ENCODE assay signal across 12 cellular contexts in genomic region chr3:23834082-23834870, GRCh38. TPM values are rescaled to one million over a fixed set of nuclear protein-coding genes. Genes with fewer than 3 reads are reported as not detected.
DNase-seq lines count a peak whose midpoint lies in the region; ATAC-seq, FAIRE-seq and TF ChIP-seq lines count a peak whose summit lies in the region.
"Had no signal": no experiment of that assay in that cellular context is flagged by ENCODE, and none has a peak within 500 bp of the region (broad histone marks: within the 10 kb centered on the region; RNA-seq: fewer than 3 reads in every experiment).

No MANE protein-coding gene starts in this region.

- H4K20me1 ChIP-seq in K562 (replicated peaks; ENCODE audit: control insufficient read depth, insufficient read depth, low read length), result peaks cover 7% of the 10 kb centered on the region; the same call in 1 of the 2 replicates

- no peak overlapping the region for H3K27ac ChIP-seq in HEK293 (ENCODE audit: extremely low read depth, low read depth, low read length)
- H3K27ac ChIP-seq in K562 (ENCODE audit: extremely low read depth, low read depth, low read length), result no peak overlapping the region

- no TSS peak for BruUV-seq in K562 (replicated peaks; lab: Mats Ljungman, UMichigan)

- H3K4me3 ChIP-seq in HEK293 (ENCODE audit: low read depth, low read length) (no peak overlapping the region), K562 (no peak overlapping the region)
- H3K4me3 ChIP-seq: lung had no signal

- H3K9me3 ChIP-seq in HEK293 (ENCODE audit: control insufficient read depth, insufficient read depth, low read depth, low read length) (no peaks in the 10 kb centered on the region), K562 (replicated peaks; ENCODE audit: control insufficient read depth, insufficient read depth, low read depth, low read length) (no peaks in the 10 kb centered on the region)

- H3K9me1 ChIP-seq in K562 (ENCODE audit: control insufficient read depth, insufficient read depth, low read length), result no peaks in the 10 kb centered on the region

- TF ChIP-seq POLR2A in K562 (conservative IDR thresholded peaks at IDR 0.05), result no peak

- peaks cover 59% of the 10 kb centered on the region for H3K79me2 ChIP-seq in K562 (ENCODE audit: control insufficient read depth, insufficient read depth, low read length)

- TF ChIP-seq CTCF in D721Med (IDR thresholded peaks at IDR 0.05; ENCODE audit: insufficient read depth, missing control alignments) (peak; percentile 43), HEK293 (tag by site-specific recombination; IDR thresholded peaks at IDR 0.05) (no peak), K562 (IDR thresholded peaks at IDR 0.05 in 2 of 3, conservative IDR thresholded peaks at IDR 0.05 in 1 of 3; ENCODE audit: insufficient read depth in 2 of 3, low read depth in 1 of 3, low read length in 3 of 3) (peak in 2 of 3 experiments; percentile 13 to 33; a peak in 2 of 6 replicates)

- peak; percentile 31 to 44; a peak in 3 of 4 replicates for TF ChIP-seq RAD21 in K562 (CRISPR knock-in tag; conservative IDR thresholded peaks at IDR 0.05 in 1 of 2, IDR thresholded peaks at IDR 0.05 in 1 of 2)

- in situ Hi-C loops in K562 (cut with MboI), result no loop called here

- CTCF ChIA-PET in HEK293 (lab: Yijun Ruan, JAX), result interaction anchor here (0.6 to 1.7 kb wide), 7 partner anchors 9 to 352 kb away, joined by 3 to 4 read pairs (median 3); no protein-coding TSS in a partner anchor
- CTCF ChIA-PET in K562 (lab: Yijun Ruan, JAX; ENCODE audit: low intra/inter-chr PET ratio), result no interaction called here

- H3K36me3 ChIP-seq in HEK293 (ENCODE audit: control insufficient read depth in 2 of 2, insufficient read depth in 1 of 2, low read length in 2 of 2) (no peaks in the 10 kb centered on the region), K562 (ENCODE audit: control insufficient read depth, insufficient read depth, low read length) (peaks cover 4% of the 10 kb centered on the region; the same call in 2 of the 3 replicates)

- H3K4me2 ChIP-seq in K562 (ENCODE audit: insufficient read depth, low read length), result no peak overlapping the region

- intact Hi-C loops in K562 (cut with micrococcal nuclease), result no loop called here

- POLR2A ChIA-PET in HEK293 (lab: Yijun Ruan, JAX) (interaction anchor here (1.1 kb wide), 1 partner anchor 83 kb away, joined by 8 read pairs; the partner anchor contains the start of genes NKIRAS1 and RPL15), K562 (lab: Yijun Ruan, JAX) (interaction anchor here (0.8 to 8.7 kb wide), 8 partner anchors 8 to 83 kb away, joined by 3 to 41 read pairs (median 4); partner anchors contain the start of genes NKIRAS1 and RPL15)

- no peak overlapping the region for H3K9ac ChIP-seq in K562 (ENCODE audit: insufficient read depth in 1 of 2, low read depth in 2 of 2, low read length in 2 of 2)

- H3K4me1 ChIP-seq in HEK293 (ENCODE audit: control insufficient read depth, insufficient read depth, low read length) (peaks cover 8% of the 10 kb centered on the region; the same call in 1 of the 2 replicates), K562 (replicated peaks in 1 of 2; ENCODE audit: control insufficient read depth in 2 of 2, insufficient read depth in 2 of 2, low read length in 2 of 2) (peaks cover 0 to 3% of the 10 kb centered on the region in 2 experiments; a peak in 2 of 5 replicates)

- no peak overlapping the region for H2AFZ ChIP-seq in K562 (ENCODE audit: low read depth, low read length)

- no peaks in the 10 kb centered on the region for H3K27me3 ChIP-seq in K562 (ENCODE audit: control insufficient read depth in 2 of 2, insufficient read depth in 2 of 2, low read length in 2 of 2)

- TF ChIP-seq EP300 in K562 (IDR thresholded peaks at IDR 0.05; ENCODE audit: low read length), result no peak

- ATAC-seq in K562 (no peak), GM18520 (IDR thresholded peaks at IDR 0.05; ENCODE audit: unreplicated experiment) (no peak), GM18867 (IDR thresholded peaks at IDR 0.05; ENCODE audit: unreplicated experiment) (no peak), HG02884 (IDR thresholded peaks at IDR 0.05; ENCODE audit: unreplicated experiment) (no peak)

- FAIRE-seq in D721Med (lab: Jason Lieb, UNC) (no peak), K562 (lab: Jason Lieb, UNC) (peak; percentile 26)

- 82% methylated on average over 2 of the region's 2 CpGs for WGBS in K562 (ENCODE audit: insufficient coverage, low coverage, missing lambda C conversion rate)

- DNase-seq in D721Med (ENCODE audit: insufficient read length, low spot score) (no peak), K562 (ENCODE audit: extremely low read depth in 1 of 4, low spot score in 3 of 4) (no peak), medulla oblongata (ENCODE audit: extremely low spot score) (peak; percentile 54), KG1 (lab: John Stamatoyannopoulos, UW) (no peak)
- DNase-seq: effector CD8-positive, alpha-beta T cell; NCI-H2107; T-helper 2 cell had no signal

TF ChIP-seq in HEK293, 187 proteins besides CTCF, POLR2A, EP300 and RAD21 (continues in another document):
- no peak for TF ChIP-seq KLF8 (tag by site-specific recombination; IDR thresholded peaks at IDR 0.05)
- TF ChIP-seq IKZF3 (tag by site-specific recombination; IDR thresholded peaks at IDR 0.05), result peak; percentile 38; the same call in 1 of the 2 replicates
- no peak for TF ChIP-seq ZNF146 (tag by site-specific recombination; IDR thresholded peaks at IDR 0.05)
- peak; percentile 17; the same call in 1 of the 2 replicates for TF ChIP-seq ZNF692 (tag by site-specific recombination; IDR thresholded peaks at IDR 0.05)
- TF ChIP-seq ZNF777 (tag by site-specific recombination; IDR thresholded peaks at IDR 0.05; ENCODE audit: borderline replicate concordance), result no peak
- TF ChIP-seq ZNF214 (tag by site-specific recombination; IDR thresholded peaks at IDR 0.05; ENCODE audit: borderline replicate concordance), result no peak
- no peak for TF ChIP-seq ZNF211 (tag by site-specific recombination; IDR thresholded peaks at IDR 0.05; ENCODE audit: low read depth)
- TF ChIP-seq ZNF629 (tag by site-specific recombination; IDR thresholded peaks at IDR 0.05), result no peak
- no peak for TF ChIP-seq ZNF19 (tag by site-specific recombination; IDR thresholded peaks at IDR 0.05; ENCODE audit: low read depth)

TF ChIP-seq in K562, 482 proteins besides CTCF, POLR2A, EP300 and RAD21:
- TF ChIP-seq ATF3 (IDR thresholded peaks at IDR 0.05) (peak; percentile 48; the same call in 1 of the 2 replicates), ATF3 (CRISPR knock-in tag; conservative IDR thresholded peaks at IDR 0.05) (no peak), CEBPB (tag; IDR thresholded peaks at IDR 0.05) (0 out of 2 replicates have a peak, but pooled peaks have one; percentile 6), CEBPG (CRISPR knock-in tag; IDR thresholded peaks at IDR 0.05) (no peak), CEBPG (tag; conservative IDR thresholded peaks at IDR 0.05 in 1 of 2, IDR thresholded peaks at IDR 0.05 in 1 of 2) (peak; percentile 14 to 49; a peak in 1 of 4 replicates), EP400 (IDR thresholded peaks at IDR 0.05) (no peak)
TF ChIP-seq in K562: peak in this region for 3.

RNA-seq across cellular contexts. Expression of gene UBE2E1, which starts 28.5 kb away (rescaled TPM):
- total RNA-seq in K562 (2011; cell fraction: chromatin; rRNA removed; ENCODE audit: low replicate concordance), result 59.3 and 94.2 TPM in 2 replicates
- total RNA-seq in K562 (2011; cell fraction: nucleolus; rRNA removed), result 39.5 and 49.5 TPM in 2 replicates
- 66.1 and 98.5 TPM in 2 replicates for total RNA-seq in K562 (2011; cell fraction: nucleoplasm; rRNA removed)
- total RNA-seq in K562 (2014; rRNA removed) (55.5 and 74.2 TPM in 2 replicates), K562 (2014; rRNA removed; fragmentation: Illumina TruSeq; extraction: Trizol) (214 and 237 TPM in 2 replicates), K562 (2015; rRNA removed; fragmentation: Illumina TruSeq; extraction: Trizol) (171 and 177 TPM in 2 replicates), K562 (2021) (127 and 131 TPM in 2 replicates)
- polyA plus RNA-seq in K562 (2011; rRNA removed) (227 and 294 TPM in 2 replicates), K562 (2014; fragmentation: Illumina TruSeq; extraction: Trizol) (217 and 240 TPM in 2 replicates), K562 (2014; fragmentation: Nextera tagmentation; extraction: Ambion mirVana) (10 to 100 TPM; 54.4 to 63.8 TPM), K562 (2014; rRNA removed) (162 and 165 TPM in 2 replicates)
- 68.6 and 143 TPM in 2 replicates for polyA plus RNA-seq in K562 (2011; cell fraction: cytosol; rRNA removed)
- polyA plus RNA-seq in K562 (2011; cell fraction: nucleus; rRNA removed), result 73.0 and 113 TPM in 2 replicates
- polyA plus RNA-seq in K562 (2012), result 185 and 202 TPM in 2 replicates
- polyA minus RNA-seq in K562 (2011; rRNA and poly(A)+ RNA removed), result 91.1 and 111 TPM in 2 replicates
- 54.7 and 66.0 TPM in 2 replicates for polyA minus RNA-seq in K562 (2011; cell fraction: cytosol; rRNA and poly(A)+ RNA removed)
- 41.9 and 97.3 TPM in 2 replicates for polyA minus RNA-seq in K562 (2011; cell fraction: nucleus; rRNA and poly(A)+ RNA removed)
